In genomic region chr20:2798095-2798805, GRCh38 we compare ENCODE assay signal across 24 cellular contexts. TPM values are rescaled to one million over a fixed set of nuclear protein-coding genes. Genes with fewer than 3 reads are reported as not detected.
A peak's percentile ranks its signal among the peaks of the same experiment; 100 is the strongest.
DNase-seq lines count a peak whose midpoint lies in the region; FAIRE-seq and TF ChIP-seq lines count a peak whose summit lies in the region.
"Had no signal": no experiment of that assay in that cellular context is flagged by ENCODE, and none has a peak within 500 bp of the region (broad histone marks: within the 10 kb centered on the region; RNA-seq: fewer than 3 reads in every experiment).

No MANE protein-coding gene starts in this region.

- DNase-seq in GM13977 (ENCODE audit: low spot score): peak; percentile 21
- DNase-seq in uterus: no peak
- no peak for DNase-seq in NCI-H2227 (lab: John Stamatoyannopoulos, UW; ENCODE audit: unreplicated experiment)
- no peak for DNase-seq in AML-193 (lab: John Stamatoyannopoulos, UW)
- DNase-seq in GM12892 (ENCODE audit: insufficient read length): no peak
- DNase-seq: KG1, NCI-H1417, NCI-H187, NCI-H2107, NCI-H226, NCI-H524, NCI-H82, PC-3, RPMI8226, SHP77 treated with DMSO at 0.1 percent for 48 hours, T-cell had no signal

- H2AFZ ChIP-seq in OCI-LY3 (ENCODE audit: low read depth, low read length): no peak overlapping the region
- H2AFZ ChIP-seq: GM23248 had no signal

- peaks cover 15% of the 10 kb centered on the region for H3K27me3 Mint-ChIP-seq in nephron (ENCODE audit: low read depth)

- H3K79me2 ChIP-seq in OCI-LY3 (ENCODE audit: low read length): no peaks in the 10 kb centered on the region

- H3K36me3 Mint-ChIP-seq in nephron (ENCODE audit: low read depth): peaks cover 54% of the 10 kb centered on the region
- H3K36me3 Mint-ChIP-seq: T-cell had no signal

- H3K27ac Mint-ChIP-seq in nephron: peak overlapping the region in 2 of 3 experiments; percentile 94 to 98

- no peak overlapping the region; the same call in 1 of the 2 replicates for H3K9ac ChIP-seq in OCI-LY3 (ENCODE audit: low read length)
- H3K9ac ChIP-seq: GM23248, SK-N-SH had no signal

- no peaks in the 10 kb centered on the region for H3K9me3 ChIP-seq in OCI-LY3 (ENCODE audit: insufficient read depth, low read length)
- H3K9me3 ChIP-seq in uterus: no peaks in the 10 kb centered on the region
- H3K9me3 ChIP-seq: SK-N-SH had no signal

- H3K4me1 Mint-ChIP-seq in nephron: peaks cover 25% of the 10 kb centered on the region

- intact Hi-C loops in uterus (cut with DNase I; ENCODE audit: low total_unique reads): no loop called here

- no peak for FAIRE-seq in GM12892 (lab: Jason Lieb, UNC)
- FAIRE-seq: D721Med, HepG2 had no signal

- H3K4me3 Mint-ChIP-seq in nephron: peak overlapping the region; percentile 95 to 100 (median 96)

- TF ChIP-seq CTCF in GM13977 (IDR thresholded peaks at IDR 0.05; ENCODE audit: extremely low read depth, insufficient read depth, missing control alignments) (no peak), OCI-LY3 (IDR thresholded peaks at IDR 0.05; ENCODE audit: low read depth, low read length) (no peak), nephron (IDR thresholded peaks at IDR 0.05; ENCODE audit: unreplicated experiment in 3 of 3) (no peak), uterus (IDR thresholded peaks at IDR 0.05) (no peak)

- H3K4me3 ChIP-seq in OCI-LY3 (ENCODE audit: low read length) (0 out of 2 replicates have a peak overlapping the region, but pooled peaks have one; percentile 82), uterus (no peak overlapping the region)
- H3K4me3 ChIP-seq: GM23248 had no signal

- H3K4me2 ChIP-seq in OCI-LY3 (ENCODE audit: low read length): peak overlapping the region; percentile 90

- H4K20me1 ChIP-seq in OCI-LY3 (ENCODE audit: insufficient read depth, low read length): no peaks in the 10 kb centered on the region

- no peaks in the 10 kb centered on the region for H3K9me3 Mint-ChIP-seq in nephron
- H3K9me3 Mint-ChIP-seq: T-cell had no signal

- H3K36me3 ChIP-seq in OCI-LY3 (replicated peaks; ENCODE audit: low read depth, low read length) (no peaks in the 10 kb centered on the region), uterus (no peaks in the 10 kb centered on the region)

- H3K27ac ChIP-seq in OCI-LY3 (ENCODE audit: low read length): no peak overlapping the region
- H3K27ac ChIP-seq in uterus: peak overlapping the region; percentile 54 to 77
- H3K27ac ChIP-seq: GM23248 had no signal

- H3K4me1 ChIP-seq in OCI-LY3 (ENCODE audit: low read length) (peaks cover 27% of the 10 kb centered on the region), uterus (peaks cover 0 to 6% of the 10 kb centered on the region in 2 donors)

- in situ Hi-C loops in GM13977 (cut with MboI; ENCODE audit: low pct_unique_long_range_greater_than_20kb, low sequenced_read_pairs, unreplicated experiment): no loop called here

- H3K27me3 ChIP-seq in OCI-LY3 (ENCODE audit: low read depth, low read length): peaks cover 20% of the 10 kb centered on the region
- no peaks in the 10 kb centered on the region for H3K27me3 ChIP-seq in uterus

- TF ChIP-seq POLR2A in uterus (IDR thresholded peaks at IDR 0.05): no peak
- TF ChIP-seq POLR2A in GM12892 (IDR thresholded peaks at IDR 0.05; ENCODE audit: low read depth, low read length): no peak

RNA-seq across cellular contexts. Expression of gene CPXM1, which starts 2.2 kb away (rescaled TPM):
- 100 to 1,000 TPM in 1 of 4 donors, 10 to 100 TPM in 3; 15.3 to 154 (median 19.1) TPM for total RNA-seq in uterus
- 0.23 TPM for polyA plus RNA-seq in GM12892 (2012; ENCODE audit: missing spikeins)
- total RNA-seq: GM23248, HepG2, PC-3 had no signal

RNA-seq across cellular contexts. Expression of gene C20orf141, which starts 16.5 kb away (rescaled TPM):
- not detected for total RNA-seq in uterus
- not detected for polyA plus RNA-seq in GM12892 (2012; ENCODE audit: missing spikeins)
- total RNA-seq: GM23248, HepG2, PC-3, T-cell had no signal
- polyA plus RNA-seq: AG04450, GM23248, HepG2 had no signal

RNA-seq across cellular contexts. Expression of gene TMEM239, which starts 17.9 kb away (rescaled TPM):
- total RNA-seq in uterus: not detected
- not detected for polyA plus RNA-seq in GM12892 (2012; ENCODE audit: missing spikeins)
- total RNA-seq: GM23248, HepG2, T-cell had no signal
- polyA plus RNA-seq: AG04450, BJ, GM23248, HepG2 had no signal

RNA-seq across cellular contexts. Expression of gene PCED1A, which starts 42.2 kb away (rescaled TPM):
- 10 to 100 TPM; 13.5 to 43.6 (median 31.3) TPM for total RNA-seq in uterus
- polyA plus RNA-seq in GM12892 (2012; ENCODE audit: missing spikeins): 23.3 TPM

RNA-seq across cellular contexts. Expression of gene VPS16, which starts 42.3 kb away (rescaled TPM):
- total RNA-seq in uterus: 10 to 100 TPM in 3 of 4 donors, 1 to 10 TPM in 1; 5.9 to 48.6 (median 37.9) TPM
- polyA plus RNA-seq in GM12892 (2012; ENCODE audit: missing spikeins): 21.5 TPM
